4 cellular contexts compared by ENCODE assay signal in genomic region chr16:66956058-66956457, GRCh38. TPM values are rescaled to one million over a fixed set of nuclear protein-coding genes. Genes with fewer than 3 reads are reported as not detected.
"Had no signal": no experiment of that assay in that cellular context is flagged by ENCODE, and none has a peak within 500 bp of the region (broad histone marks: within the 10 kb centered on the region; RNA-seq: fewer than 3 reads in every experiment).

No MANE protein-coding gene starts in this region.

RNA-seq across cellular contexts. Expression of gene CES3, which starts 5.0 kb away (rescaled TPM):
- total RNA-seq: GM23248, IMR-90 had no signal
- polyA plus RNA-seq: GM23248 had no signal

RNA-seq across cellular contexts. Expression of gene RRAD, which starts 30.7 kb away (rescaled TPM):
- total RNA-seq: H4, HT1080 had no signal

RNA-seq across cellular contexts. Expression of gene CES4A, which starts 32.3 kb away (rescaled TPM):
- total RNA-seq: H4, HT1080 had no signal
